30 cellular contexts compared by ENCODE assay signal in the genomic region with DNA sequence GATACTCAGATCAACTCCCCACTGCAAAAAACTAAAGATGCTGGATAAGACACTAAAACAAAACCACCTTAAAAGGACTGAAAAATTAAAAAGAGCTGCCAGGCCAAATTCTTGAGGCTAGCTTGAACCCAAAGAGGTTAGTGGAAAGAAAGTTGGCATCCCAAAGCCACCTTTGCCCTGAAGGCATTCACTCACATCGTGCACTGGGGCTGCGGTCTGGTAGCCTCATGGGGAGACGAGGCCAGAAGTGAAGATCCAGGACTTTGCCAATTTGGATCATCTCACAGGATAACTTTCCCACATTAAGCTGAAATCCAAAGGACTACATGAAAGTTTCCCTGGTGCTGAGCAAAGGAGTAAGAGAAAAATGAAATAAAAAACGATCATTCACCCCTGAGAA.
"Had no signal": no experiment of that assay in that cellular context is flagged by ENCODE, and none has a peak within 500 bp of the region (broad histone marks: within the 10 kb centered on the region; RNA-seq: fewer than 3 reads in every experiment).

No MANE protein-coding gene starts in this region.

- DNase-seq: activated CD4-positive, alpha-beta memory T cell treated with anti-CD3 and anti-CD28 coated beads for 36 hours; activated CD4-positive, alpha-beta T cell treated with anti-CD3 and anti-CD28 coated beads for 36 hours; activated CD4-positive, alpha-beta T cell treated with anti-CD3 and anti-CD28 coated beads, Interleukin-2, amount 10 ng/mL, durations not matched to agents 24 days and 14 days; activated CD4-positive, CD25-positive, alpha-beta regulatory T cell; activated CD4-positive, CD25-positive, alpha-beta regulatory T cell treated with anti-CD3 and anti-CD28 coated beads, Interleukin-2, amount 50 U/mL, for 72 hours; activated CD8-positive, alpha-beta memory T cell treated with anti-CD3 and anti-CD28 coated beads, Interleukin-2, amount 10 ng/mL, durations not matched to agents 7 days and 5 days; activated CD8-positive, alpha-beta memory T cell treated with anti-CD3 and anti-CD28 coated beads, Interleukin-2, amount 50 U/mL, for 4 hours; activated CD8-positive, alpha-beta T cell treated with anti-CD3 and anti-CD28 coated beads, Interleukin-2, amount 10 ng/mL, durations not matched to agents 7 days and 5 days; activated effector memory CD4-positive, alpha-beta T cell treated with anti-CD3 and anti-CD28 coated beads, Interleukin-2, amount 50 U/mL, for 16 hours; activated naive CD4-positive, alpha-beta T cell; activated naive CD4-positive, alpha-beta T cell treated with anti-CD3 and anti-CD28 coated beads, Interleukin-2, amount 50 U/mL, for 16 hours; activated T-cell treated with anti-CD3 and anti-CD28 coated beads, Interleukin-2, amount 50 U/mL, for 1 hour; activated T-cell treated with anti-CD3 and anti-CD28 coated beads, Interleukin-2, amount 50 U/mL, for 48 hours; adrenal gland; amygdala; aorta; central memory CD4-positive, alpha-beta T cell; cerebellar nuclear complex; colonic mucosa; dorsolateral prefrontal cortex; effector CD4-positive, alpha-beta T cell; effector memory CD8-positive, alpha-beta T cell; esophagus squamous epithelium; foreskin keratinocyte; gastrocnemius medialis; glutamatergic neuron; heart left ventricle; T-helper 2 cell had no signal

- ATAC-seq: activated CD4-positive, alpha-beta T cell treated with anti-CD3 and anti-CD28 coated beads for 36 hours; activated CD8-positive, alpha-beta memory T cell treated with anti-CD3 and anti-CD28 coated beads, Interleukin-2, amount 10 ng/mL, durations not matched to agents 7 days and 5 days; activated CD8-positive, alpha-beta T cell treated with anti-CD3 and anti-CD28 coated beads, Interleukin-2, amount 10 ng/mL, durations not matched to agents 7 days and 5 days; effector memory CD8-positive, alpha-beta T cell; foreskin keratinocyte; gastrocnemius medialis; heart left ventricle had no signal

- H3K4me3 ChIP-seq: adrenal gland, breast epithelium, cardiac muscle cell, colonic mucosa, dorsolateral prefrontal cortex, esophagus squamous epithelium, gastrocnemius medialis, heart left ventricle had no signal
